In genomic region chr1:11800756-11801433, GRCh38 we compare ENCODE assay signal across 1 cellular context.
TF ChIP-seq lines count a peak whose summit lies in the region.

No MANE protein-coding gene starts in this region.

TF ChIP-seq in K562, 482 proteins besides CTCF, POLR2A, EP300 and RAD21 (continued from another document and continues in another):
- TF ChIP-seq WHSC1 (IDR thresholded peaks at IDR 0.05; ENCODE audit: low read length): peak; percentile 70
- TF ChIP-seq ZNF407 (IDR thresholded peaks at IDR 0.05; ENCODE audit: low read depth): no peak
- no peak for TF ChIP-seq CUX1 (CRISPR knock-in tag; IDR thresholded peaks at IDR 0.05)
- TF ChIP-seq FIP1L1 (IDR thresholded peaks at IDR 0.05; ENCODE audit: low read depth, low read length, poor library complexity, severe bottlenecking): no peak
- no peak for TF ChIP-seq TCFL5 (CRISPR knock-in tag; conservative IDR thresholded peaks at IDR 0.05)
- no peak for TF ChIP-seq COPS2 (conservative IDR thresholded peaks at IDR 0.05)
- no peak for TF ChIP-seq KAT2B (IDR thresholded peaks at IDR 0.05; ENCODE audit: low read depth, low read length)
- TF ChIP-seq CBFB (CRISPR knock-in tag; IDR thresholded peaks at IDR 0.05): peak; percentile 54; the same call in 1 of the 2 replicates
- no peak for TF ChIP-seq PTRF (tag; IDR thresholded peaks at IDR 0.05)
- TF ChIP-seq SNAPC5 (CRISPR knock-in tag; IDR thresholded peaks at IDR 0.05): no peak
- TF ChIP-seq ZNF561 (CRISPR knock-in tag; conservative IDR thresholded peaks at IDR 0.05): no peak
- TF ChIP-seq ZNF444 (CRISPR knock-in tag; IDR thresholded peaks at IDR 0.05): no peak
- TF ChIP-seq STAT6 (CRISPR knock-in tag; IDR thresholded peaks at IDR 0.05): no peak
- no peak for TF ChIP-seq ZNF282 (CRISPR knock-in tag; IDR thresholded peaks at IDR 0.05)
- no peak for TF ChIP-seq BRD9 (IDR thresholded peaks at IDR 0.05; ENCODE audit: low read depth, partially characterized antibody)
- TF ChIP-seq MECOM (CRISPR knock-in tag; IDR thresholded peaks at IDR 0.05): no peak; the same call in 1 of the 2 replicates
- TF ChIP-seq CLOCK (CRISPR knock-in tag; IDR thresholded peaks at IDR 0.05; ENCODE audit: borderline replicate concordance): no peak
- TF ChIP-seq ZNF584 (CRISPR knock-in tag; IDR thresholded peaks at IDR 0.05; ENCODE audit: low read depth): no peak
- TF ChIP-seq CEBPG (CRISPR knock-in tag; IDR thresholded peaks at IDR 0.05): no peak
- TF ChIP-seq CEBPG (tag; conservative IDR thresholded peaks at IDR 0.05 in 1 of 2, IDR thresholded peaks at IDR 0.05 in 1 of 2): no peak
- no peak for TF ChIP-seq TAF9B (IDR thresholded peaks at IDR 0.05; ENCODE audit: partially characterized antibody)
- TF ChIP-seq NR4A1 (CRISPR knock-in tag; IDR thresholded peaks at IDR 0.05): no peak
- peak; percentile 64 for TF ChIP-seq NR4A1 (tag; IDR thresholded peaks at IDR 0.05)
- 0 out of 2 replicates have a peak, but pooled peaks have one; percentile 10 for TF ChIP-seq ZNF263 (CRISPR knock-in tag; IDR thresholded peaks at IDR 0.05; ENCODE audit: borderline replicate concordance)
- TF ChIP-seq HCFC1 (IDR thresholded peaks at IDR 0.05; ENCODE audit: low read depth, low read length): no peak
- peak; percentile 22; the same call in 1 of the 2 replicates for TF ChIP-seq ATF7 (IDR thresholded peaks at IDR 0.05)
- TF ChIP-seq MED1 (CRISPR knock-in tag; IDR thresholded peaks at IDR 0.05; ENCODE audit: borderline replicate concordance): no peak
- no peak for TF ChIP-seq EHMT2 (IDR thresholded peaks at IDR 0.05)
- TF ChIP-seq ZNF511 (CRISPR knock-in tag; IDR thresholded peaks at IDR 0.05): 0 out of 2 replicates have a peak, but pooled peaks have one; percentile 24
- TF ChIP-seq ZNF398 (CRISPR knock-in tag; IDR thresholded peaks at IDR 0.05): no peak
- no peak for TF ChIP-seq BCOR (IDR thresholded peaks at IDR 0.05)
- TF ChIP-seq RNF219 (CRISPR knock-in tag; IDR thresholded peaks at IDR 0.05): no peak
- no peak for TF ChIP-seq ZNF124 (CRISPR knock-in tag; IDR thresholded peaks at IDR 0.05)
- TF ChIP-seq STAT5A (IDR thresholded peaks at IDR 0.05; ENCODE audit: borderline replicate concordance, low read length): no peak
- no peak for TF ChIP-seq MCM7 (IDR thresholded peaks at IDR 0.05)
- TF ChIP-seq ETV1 (tag; conservative IDR thresholded peaks at IDR 0.05; ENCODE audit: low read depth): no peak; the same call in 1 of the 2 replicates
- TF ChIP-seq CTBP1 (IDR thresholded peaks at IDR 0.05; ENCODE audit: borderline replicate concordance): peak; percentile 28; the same call in 1 of the 2 replicates
- no peak for TF ChIP-seq RBM15 (IDR thresholded peaks at IDR 0.05; ENCODE audit: insufficient read depth, low read length)
